In genomic region chr1:154972517-154973343, GRCh38 we compare ENCODE assay signal across 7 cellular contexts. TPM values are rescaled to one million over a fixed set of nuclear protein-coding genes. Genes with fewer than 3 reads are reported as not detected.
DNase-seq lines count a peak whose midpoint lies in the region; ATAC-seq and TF ChIP-seq lines count a peak whose summit lies in the region.

No MANE protein-coding gene starts in this region.

- H4K91ac ChIP-seq in neuronal stem cell (ENCODE audit: low read depth, low read length, poor library complexity) = no peak overlapping the region

- peak overlapping the region; percentile 46 for H3K4me2 ChIP-seq in neuronal stem cell (ENCODE audit: insufficient read depth, low read length, poor library complexity, severe bottlenecking)

- H2BK120ac ChIP-seq in neuronal stem cell (ENCODE audit: low read depth, low read length) = no peak overlapping the region

- no peak overlapping the region for H3K9ac ChIP-seq in neuronal stem cell (ENCODE audit: low read depth, low read length, poor library complexity)

- POLR2A ChIA-PET in HEK293 (lab: Yijun Ruan, JAX) = interaction anchor here (0.6 to 6.0 kb wide), 17 partner anchors 8 to 103 kb away, joined by 3 to 69 read pairs (median 8); partner anchors contain the start of genes ADAM15, FLAD1, KCNN3 and LENEP

- H3K79me1 ChIP-seq in neuronal stem cell (ENCODE audit: low read depth, low read length) = peaks cover 9% of the 10 kb centered on the region

- DNase-seq in fibroblast of peridontal ligament (ENCODE audit: extremely low read depth) = peak; percentile 85
- peak; percentile 73 for DNase-seq in neuronal stem cell (ENCODE audit: low spot score)
- DNase-seq in Kasumi-1 (lab: John Stamatoyannopoulos, UW) = no peak

- H3K4me3 ChIP-seq in HEK293 (ENCODE audit: low read depth, low read length) (peak overlapping the region; percentile 16), neuronal stem cell (ENCODE audit: low read length in 2 of 2) (peak overlapping the region; percentile 46 to 56)

- H4K8ac ChIP-seq in neuronal stem cell (ENCODE audit: low read depth, low read length) = no peak overlapping the region

- H3K27ac ChIP-seq in HEK293 (ENCODE audit: extremely low read depth, low read depth, low read length) (peak overlapping the region; percentile 76), neuronal stem cell (replicated peaks; ENCODE audit: low read length) (peak overlapping the region; percentile 98)

- ATAC-seq in SK-N-SH treated with all-trans-retinoic acid at 6 μM for 48 hours = peak; percentile 36
- no peak for ATAC-seq in HG03039 (IDR thresholded peaks at IDR 0.05; ENCODE audit: unreplicated experiment)
- no peak for ATAC-seq in GM21381 (IDR thresholded peaks at IDR 0.05; ENCODE audit: unreplicated experiment)

- H3K23ac ChIP-seq in neuronal stem cell (ENCODE audit: low read depth, low read length, poor library complexity) = no peak overlapping the region

- H2AK5ac ChIP-seq in neuronal stem cell (ENCODE audit: low read depth, low read length) = no peak overlapping the region

- peak overlapping the region; percentile 82 for H3K18ac ChIP-seq in neuronal stem cell (ENCODE audit: low read length)

- peak overlapping the region; percentile 9 for H2AFZ ChIP-seq in neuronal stem cell (ENCODE audit: low read length)

- peaks cover 0 to 19% of the 10 kb centered on the region in 2 experiments; a peak in 2 of 3 replicates for H3K36me3 ChIP-seq in HEK293 (ENCODE audit: control insufficient read depth in 2 of 2, insufficient read depth in 1 of 2, low read length in 2 of 2)
- peaks cover 2 to 30% of the 10 kb centered on the region in 2 donors for H3K36me3 ChIP-seq in neuronal stem cell (replicated peaks in 1 of 2; ENCODE audit: control insufficient read depth in 2 of 2, insufficient read depth in 2 of 2, low read length in 2 of 2)

- no peak overlapping the region for H2BK12ac ChIP-seq in neuronal stem cell (ENCODE audit: low read length)

- no peak overlapping the region for H2BK5ac ChIP-seq in neuronal stem cell (ENCODE audit: low read length)

- H3K4me1 ChIP-seq in HEK293 (ENCODE audit: control insufficient read depth, insufficient read depth, low read length) (peaks cover 12% of the 10 kb centered on the region), neuronal stem cell (ENCODE audit: control insufficient read depth in 2 of 2, insufficient read depth in 1 of 2, low read depth in 1 of 2, low read length in 2 of 2) (peaks cover 29 to 41% of the 10 kb centered on the region in 2 donors)

- WGBS in neuronal stem cell (ENCODE audit: extremely low coverage in 2 of 2, insufficient read length in 2 of 2, insufficient replicate concordance in 1 of 2), 2 donors = no CpG with 5 or more reads among the region's 18 CpGs

- H3K4ac ChIP-seq in neuronal stem cell (ENCODE audit: low read length) = no peak overlapping the region

- no peak overlapping the region for H2BK15ac ChIP-seq in neuronal stem cell (ENCODE audit: low read length)

- CTCF ChIA-PET in HEK293 (lab: Yijun Ruan, JAX) = interaction anchor here (0.6 to 2.7 kb wide), 17 partner anchors 9 to 413 kb away, joined by 3 to 16 read pairs (median 4); partner anchors contain the start of genes FLAD1 and PYGO2

- no peak overlapping the region for H3K14ac ChIP-seq in neuronal stem cell (ENCODE audit: low read length)

- no peaks in the 10 kb centered on the region for H3K27me3 ChIP-seq in neuronal stem cell (ENCODE audit: control insufficient read depth in 3 of 3, insufficient read depth in 3 of 3, low read depth in 1 of 3, low read length in 3 of 3)

- TF ChIP-seq CTCF in HEK293 (tag by site-specific recombination; IDR thresholded peaks at IDR 0.05) = no peak

- H3K9me3 ChIP-seq in HEK293 (ENCODE audit: control insufficient read depth, insufficient read depth, low read depth, low read length) (no peaks in the 10 kb centered on the region), neuronal stem cell (replicated peaks in 1 of 2; ENCODE audit: control insufficient read depth in 2 of 2, insufficient read depth in 1 of 2, low read depth in 1 of 2, low read length in 2 of 2) (no peaks in the 10 kb centered on the region)

TF ChIP-seq in HEK293, 187 proteins besides CTCF, POLR2A, EP300 and RAD21 (continues in another document):
- TF ChIP-seq, protein P1, sequence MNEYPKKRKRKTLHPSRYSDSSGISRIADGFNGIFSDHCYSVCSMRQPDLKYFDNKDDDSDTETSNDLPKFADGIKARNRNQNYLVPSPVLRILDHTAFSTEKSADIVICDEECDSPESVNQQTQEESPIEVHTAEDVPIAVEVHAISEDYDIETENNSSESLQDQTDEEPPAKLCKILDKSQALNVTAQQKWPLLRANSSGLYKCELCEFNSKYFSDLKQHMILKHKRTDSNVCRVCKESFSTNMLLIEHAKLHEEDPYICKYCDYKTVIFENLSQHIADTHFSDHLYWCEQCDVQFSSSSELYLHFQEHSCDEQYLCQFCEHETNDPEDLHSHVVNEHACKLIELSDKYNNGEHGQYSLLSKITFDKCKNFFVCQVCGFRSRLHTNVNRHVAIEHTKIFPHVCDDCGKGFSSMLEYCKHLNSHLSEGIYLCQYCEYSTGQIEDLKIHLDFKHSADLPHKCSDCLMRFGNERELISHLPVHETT (tag by site-specific recombination; IDR thresholded peaks at IDR 0.05) = no peak
- no peak for TF ChIP-seq TCF7L2 (IDR thresholded peaks at IDR 0.05; ENCODE audit: borderline replicate concordance, low read depth, low read length)
- TF ChIP-seq ZNF280D (tag by site-specific recombination; IDR thresholded peaks at IDR 0.05) = no peak
- TF ChIP-seq ZNF239 (tag by site-specific recombination; IDR thresholded peaks at IDR 0.05) = no peak

TF ChIP-seq in SK-N-SH treated with all-trans-retinoic acid at 6 μM for 48 hours, 23 proteins besides CTCF, POLR2A, EP300 and RAD21:
- TF ChIP-seq OSR1 (CRISPR knock-in tag; IDR thresholded peaks at IDR 0.05) = 0 out of 2 replicates have a peak, but pooled peaks have one; percentile 13
- TF ChIP-seq, protein P2, sequence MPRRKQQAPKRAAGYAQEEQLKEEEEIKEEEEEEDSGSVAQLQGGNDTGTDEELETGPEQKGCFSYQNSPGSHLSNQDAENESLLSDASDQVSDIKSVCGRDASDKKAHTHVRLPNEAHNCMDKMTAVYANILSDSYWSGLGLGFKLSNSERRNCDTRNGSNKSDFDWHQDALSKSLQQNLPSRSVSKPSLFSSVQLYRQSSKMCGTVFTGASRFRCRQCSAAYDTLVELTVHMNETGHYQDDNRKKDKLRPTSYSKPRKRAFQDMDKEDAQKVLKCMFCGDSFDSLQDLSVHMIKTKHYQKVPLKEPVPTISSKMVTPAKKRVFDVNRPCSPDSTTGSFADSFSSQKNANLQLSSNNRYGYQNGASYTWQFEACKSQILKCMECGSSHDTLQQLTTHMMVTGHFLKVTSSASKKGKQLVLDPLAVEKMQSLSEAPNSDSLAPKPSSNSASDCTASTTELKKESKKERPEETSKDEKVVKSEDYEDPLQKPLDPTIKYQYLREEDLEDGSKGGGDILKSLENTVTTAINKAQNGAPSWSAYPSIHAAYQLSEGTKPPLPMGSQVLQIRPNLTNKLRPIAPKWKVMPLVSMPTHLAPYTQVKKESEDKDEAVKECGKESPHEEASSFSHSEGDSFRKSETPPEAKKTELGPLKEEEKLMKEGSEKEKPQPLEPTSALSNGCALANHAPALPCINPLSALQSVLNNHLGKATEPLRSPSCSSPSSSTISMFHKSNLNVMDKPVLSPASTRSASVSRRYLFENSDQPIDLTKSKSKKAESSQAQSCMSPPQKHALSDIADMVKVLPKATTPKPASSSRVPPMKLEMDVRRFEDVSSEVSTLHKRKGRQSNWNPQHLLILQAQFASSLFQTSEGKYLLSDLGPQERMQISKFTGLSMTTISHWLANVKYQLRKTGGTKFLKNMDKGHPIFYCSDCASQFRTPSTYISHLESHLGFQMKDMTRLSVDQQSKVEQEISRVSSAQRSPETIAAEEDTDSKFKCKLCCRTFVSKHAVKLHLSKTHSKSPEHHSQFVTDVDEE (CRISPR knock-in tag; IDR thresholded peaks at IDR 0.05) = no peak
- TF ChIP-seq ZC3H10 (CRISPR knock-in tag; IDR thresholded peaks at IDR 0.05) = peak; percentile 30; the same call in 1 of the 2 replicates
- TF ChIP-seq, protein P3, sequence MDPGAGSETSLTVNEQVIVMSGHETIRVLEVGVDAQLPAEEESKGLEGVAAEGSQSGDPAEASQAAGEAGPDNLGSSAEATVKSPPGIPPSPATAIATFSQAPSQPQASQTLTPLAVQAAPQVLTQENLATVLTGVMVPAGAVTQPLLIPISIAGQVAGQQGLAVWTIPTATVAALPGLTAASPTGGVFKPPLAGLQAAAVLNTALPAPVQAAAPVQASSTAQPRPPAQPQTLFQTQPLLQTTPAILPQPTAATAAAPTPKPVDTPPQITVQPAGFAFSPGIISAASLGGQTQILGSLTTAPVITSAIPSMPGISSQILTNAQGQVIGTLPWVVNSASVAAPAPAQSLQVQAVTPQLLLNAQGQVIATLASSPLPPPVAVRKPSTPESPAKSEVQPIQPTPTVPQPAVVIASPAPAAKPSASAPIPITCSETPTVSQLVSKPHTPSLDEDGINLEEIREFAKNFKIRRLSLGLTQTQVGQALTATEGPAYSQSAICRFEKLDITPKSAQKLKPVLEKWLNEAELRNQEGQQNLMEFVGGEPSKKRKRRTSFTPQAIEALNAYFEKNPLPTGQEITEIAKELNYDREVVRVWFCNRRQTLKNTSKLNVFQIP (CRISPR knock-in tag; IDR thresholded peaks at IDR 0.05; ENCODE audit: borderline replicate concordance, low read depth) = 0 out of 2 replicates have a peak, but pooled peaks have one; percentile 73
- TF ChIP-seq TOX (CRISPR knock-in tag; IDR thresholded peaks at IDR 0.05; ENCODE audit: borderline replicate concordance) = peak; percentile 60; the same call in 1 of the 2 replicates
- 0 out of 2 replicates have a peak, but pooled peaks have one; percentile 3 for TF ChIP-seq RARB (CRISPR knock-in tag; IDR thresholded peaks at IDR 0.05)
- TF ChIP-seq ZNF8 (CRISPR knock-in tag; IDR thresholded peaks at IDR 0.05) = no peak

RNA-seq across cellular contexts. Expression of gene CKS1B, which starts 1.8 kb away (rescaled TPM):
- polyA plus RNA-seq in neuronal stem cell (2013, experiment 1 of 2) = 629 TPM
- 633 TPM for polyA plus RNA-seq in neuronal stem cell (2013, experiment 2 of 2)

RNA-seq across cellular contexts. Expression of gene SHC1, which starts 2.2 kb away (rescaled TPM):
- polyA plus RNA-seq in neuronal stem cell (2013, experiment 1 of 2) = 95.8 TPM
- 97.1 TPM for polyA plus RNA-seq in neuronal stem cell (2013, experiment 2 of 2)

RNA-seq across cellular contexts. Expression of gene FLAD1, which starts 10.4 kb away (rescaled TPM):
- polyA plus RNA-seq in neuronal stem cell (2013, experiment 1 of 2) = 42.3 TPM
- polyA plus RNA-seq in neuronal stem cell (2013, experiment 2 of 2) = 41.1 TPM

RNA-seq across cellular contexts. Expression of gene PYGO2, which starts 11.1 kb away (rescaled TPM):
- polyA plus RNA-seq in neuronal stem cell (2013, experiment 1 of 2) = 48.6 TPM
- polyA plus RNA-seq in neuronal stem cell (2013, experiment 2 of 2) = 48.1 TPM

RNA-seq across cellular contexts. Expression of gene PBXIP1, which starts 16.8 kb away (rescaled TPM):
- 21.9 TPM for polyA plus RNA-seq in neuronal stem cell (2013, experiment 1 of 2)
- polyA plus RNA-seq in neuronal stem cell (2013, experiment 2 of 2) = 21.6 TPM

Comparison
In these comparisons a context has a peak if more than half of its experiments do, and no peak if none do; other contexts are left out.
1. DNase-seq: peak in fibroblast of peridontal ligament (single experiment) and neuronal stem cell (single experiment); none in Kasumi-1 (0 of 2).
2. Of the 2 proteins assayed by ChIP-seq in both HEK293 and SK-N-SH treated with all-trans-retinoic acid at 6 μM for 48 hours: peak only in HEK293: PATZ1; only in SK-N-SH treated with all-trans-retinoic acid at 6 μM for 48 hours: none; in both: none; in neither: 1.